Comparison of ENCODE assay signal across 1 cellular context in the genomic region with DNA sequence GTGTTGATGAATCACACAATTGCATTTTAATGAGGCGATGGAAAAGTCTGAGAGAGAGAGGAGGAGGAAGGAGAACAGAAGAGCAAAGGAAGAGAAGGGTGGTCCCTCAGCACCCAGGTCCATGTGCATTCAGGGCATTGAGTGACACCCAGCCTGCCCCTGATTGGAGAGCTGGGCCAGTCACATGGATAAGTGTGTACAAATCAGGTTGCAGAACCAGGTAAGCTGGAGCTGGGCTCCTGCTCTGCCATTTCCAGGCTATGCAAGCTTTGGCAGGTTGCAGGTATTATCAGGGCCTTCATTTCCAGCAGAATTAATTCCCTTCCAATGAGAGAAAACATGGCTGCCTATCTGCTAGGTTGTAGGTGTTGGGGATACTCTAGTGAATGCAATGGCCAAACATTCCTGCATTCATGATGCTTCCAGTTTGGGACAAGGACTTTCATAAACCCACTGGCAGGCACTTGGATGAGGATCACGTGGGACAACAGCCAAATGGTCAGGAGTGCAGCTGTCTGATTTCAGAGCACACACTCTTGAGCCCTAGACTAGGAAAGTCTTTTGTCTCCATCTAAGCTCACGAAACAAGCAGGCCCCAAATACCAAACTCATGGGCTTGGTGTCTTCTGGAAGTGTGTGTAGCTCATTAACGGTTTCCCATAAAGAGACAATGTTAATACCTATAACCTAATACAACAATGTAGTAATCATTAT.
A peak's percentile ranks its signal among the peaks of the same experiment; 100 is the strongest.
TF ChIP-seq lines count a peak whose summit lies in the region.

No MANE protein-coding gene starts in this region.

TF ChIP-seq in K562, 482 proteins besides CTCF, POLR2A, EP300 and RAD21 (continued from another document):
- TF ChIP-seq ZNF239 (CRISPR knock-in tag; IDR thresholded peaks at IDR 0.05), result peak; percentile 84
- no peak for TF ChIP-seq RREB1 (CRISPR knock-in tag; IDR thresholded peaks at IDR 0.05)
- no peak for TF ChIP-seq ZBTB33 (CRISPR knock-in tag; IDR thresholded peaks at IDR 0.05)
